1 cellular context compared by ENCODE assay signal in the genomic region with DNA sequence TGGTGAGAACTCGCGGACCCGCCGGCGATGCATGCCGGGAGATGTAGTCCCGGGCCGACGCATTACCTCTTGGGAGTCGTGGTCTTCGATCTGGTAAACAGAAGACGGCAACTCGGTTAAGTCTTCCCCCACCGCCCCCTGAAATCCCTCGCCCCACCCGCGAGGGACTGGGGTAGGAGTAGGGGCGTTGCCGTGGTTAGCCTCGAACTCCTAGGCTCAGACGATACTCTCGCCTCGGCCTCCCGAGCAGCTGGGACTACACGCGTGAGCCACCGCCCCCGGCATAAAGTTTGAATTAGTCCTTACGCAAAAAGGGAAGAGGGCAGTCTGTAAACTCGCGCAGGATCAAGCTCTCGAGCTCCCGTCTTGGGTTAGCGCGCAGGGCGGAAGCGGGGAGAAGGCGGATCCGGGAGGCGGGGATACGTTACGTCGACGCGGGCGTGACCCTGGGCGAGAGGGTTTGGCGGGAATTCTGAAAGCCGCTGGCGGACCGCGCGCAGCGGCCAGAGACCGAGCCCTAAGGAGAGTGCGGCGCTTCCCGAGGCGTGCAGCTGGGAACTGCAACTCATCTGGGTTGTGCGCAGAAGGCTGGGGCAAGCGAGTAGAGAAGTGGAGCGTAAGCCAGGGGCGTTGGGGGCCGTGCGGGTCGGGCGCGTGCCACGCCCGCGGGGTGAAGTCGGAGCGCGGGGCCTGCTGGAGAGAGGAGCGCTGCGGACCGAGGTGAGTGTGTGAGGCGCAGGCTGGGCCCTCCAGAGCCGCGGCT.
A peak's percentile ranks its signal among the peaks of the same experiment; 100 is the strongest.
TF ChIP-seq lines count a peak whose summit lies in the region.

A gene (plus strand): TSS at position 469 of the 763 bp plus-strand sequence. CDS start 3,585 bp downstream, outside the sequence.

TF ChIP-seq in HepG2, 621 proteins besides CTCF, POLR2A, EP300 and RAD21 (continued from another document and continues in another):
- TF ChIP-seq, protein P1, sequence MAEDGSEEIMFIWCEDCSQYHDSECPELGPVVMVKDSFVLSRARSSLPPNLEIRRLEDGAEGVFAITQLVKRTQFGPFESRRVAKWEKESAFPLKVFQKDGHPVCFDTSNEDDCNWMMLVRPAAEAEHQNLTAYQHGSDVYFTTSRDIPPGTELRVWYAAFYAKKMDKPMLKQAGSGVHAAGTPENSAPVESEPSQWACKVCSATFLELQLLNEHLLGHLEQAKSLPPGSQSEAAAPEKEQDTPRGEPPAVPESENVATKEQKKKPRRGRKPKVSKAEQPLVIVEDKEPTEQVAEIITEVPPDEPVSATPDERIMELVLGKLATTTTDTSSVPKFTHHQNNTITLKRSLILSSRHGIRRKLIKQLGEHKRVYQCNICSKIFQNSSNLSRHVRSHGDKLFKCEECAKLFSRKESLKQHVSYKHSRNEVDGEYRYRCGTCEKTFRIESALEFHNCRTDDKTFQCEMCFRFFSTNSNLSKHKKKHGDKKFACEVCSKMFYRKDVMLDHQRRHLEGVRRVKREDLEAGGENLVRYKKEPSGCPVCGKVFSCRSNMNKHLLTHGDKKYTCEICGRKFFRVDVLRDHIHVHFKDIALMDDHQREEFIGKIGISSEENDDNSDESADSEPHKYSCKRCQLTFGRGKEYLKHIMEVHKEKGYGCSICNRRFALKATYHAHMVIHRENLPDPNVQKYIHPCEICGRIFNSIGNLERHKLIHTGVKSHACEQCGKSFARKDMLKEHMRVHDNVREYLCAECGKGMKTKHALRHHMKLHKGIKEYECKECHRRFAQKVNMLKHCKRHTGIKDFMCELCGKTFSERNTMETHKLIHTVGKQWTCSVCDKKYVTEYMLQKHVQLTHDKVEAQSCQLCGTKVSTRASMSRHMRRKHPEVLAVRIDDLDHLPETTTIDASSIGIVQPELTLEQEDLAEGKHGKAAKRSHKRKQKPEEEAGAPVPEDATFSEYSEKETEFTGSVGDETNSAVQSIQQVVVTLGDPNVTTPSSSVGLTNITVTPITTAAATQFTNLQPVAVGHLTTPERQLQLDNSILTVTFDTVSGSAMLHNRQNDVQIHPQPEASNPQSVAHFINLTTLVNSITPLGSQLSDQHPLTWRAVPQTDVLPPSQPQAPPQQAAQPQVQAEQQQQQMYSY (CRISPR knock-in tag; IDR thresholded peaks at IDR 0.05), result peak; percentile 53; the same call in 1 of the 2 replicates
- TF ChIP-seq ZNF678 (CRISPR knock-in tag; IDR thresholded peaks at IDR 0.05), result no peak
- peak; percentile 69; the same call in 1 of the 2 replicates for TF ChIP-seq DNMT1 (CRISPR knock-in tag; IDR thresholded peaks at IDR 0.05)
- peak; percentile 47 for TF ChIP-seq ZNF761 (CRISPR knock-in tag; conservative IDR thresholded peaks at IDR 0.05)
- TF ChIP-seq, protein P2, sequence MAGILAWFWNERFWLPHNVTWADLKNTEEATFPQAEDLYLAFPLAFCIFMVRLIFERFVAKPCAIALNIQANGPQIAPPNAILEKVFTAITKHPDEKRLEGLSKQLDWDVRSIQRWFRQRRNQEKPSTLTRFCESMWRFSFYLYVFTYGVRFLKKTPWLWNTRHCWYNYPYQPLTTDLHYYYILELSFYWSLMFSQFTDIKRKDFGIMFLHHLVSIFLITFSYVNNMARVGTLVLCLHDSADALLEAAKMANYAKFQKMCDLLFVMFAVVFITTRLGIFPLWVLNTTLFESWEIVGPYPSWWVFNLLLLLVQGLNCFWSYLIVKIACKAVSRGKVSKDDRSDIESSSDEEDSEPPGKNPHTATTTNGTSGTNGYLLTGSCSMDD (CRISPR knock-in tag; IDR thresholded peaks at IDR 0.05), result no peak
- peak; percentile 84 for TF ChIP-seq YEATS2 (CRISPR knock-in tag; IDR thresholded peaks at IDR 0.05; ENCODE audit: borderline replicate concordance)
- peak; percentile 79 for TF ChIP-seq MYC (CRISPR knock-in tag; IDR thresholded peaks at IDR 0.05; ENCODE audit: borderline replicate concordance)
- TF ChIP-seq SMYD3 (CRISPR knock-in tag; IDR thresholded peaks at IDR 0.05), result peak; percentile 64; the same call in 1 of the 2 replicates
- TF ChIP-seq, protein P3, sequence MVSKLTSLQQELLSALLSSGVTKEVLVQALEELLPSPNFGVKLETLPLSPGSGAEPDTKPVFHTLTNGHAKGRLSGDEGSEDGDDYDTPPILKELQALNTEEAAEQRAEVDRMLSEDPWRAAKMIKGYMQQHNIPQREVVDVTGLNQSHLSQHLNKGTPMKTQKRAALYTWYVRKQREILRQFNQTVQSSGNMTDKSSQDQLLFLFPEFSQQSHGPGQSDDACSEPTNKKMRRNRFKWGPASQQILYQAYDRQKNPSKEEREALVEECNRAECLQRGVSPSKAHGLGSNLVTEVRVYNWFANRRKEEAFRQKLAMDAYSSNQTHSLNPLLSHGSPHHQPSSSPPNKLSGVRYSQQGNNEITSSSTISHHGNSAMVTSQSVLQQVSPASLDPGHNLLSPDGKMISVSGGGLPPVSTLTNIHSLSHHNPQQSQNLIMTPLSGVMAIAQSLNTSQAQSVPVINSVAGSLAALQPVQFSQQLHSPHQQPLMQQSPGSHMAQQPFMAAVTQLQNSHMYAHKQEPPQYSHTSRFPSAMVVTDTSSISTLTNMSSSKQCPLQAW (CRISPR knock-in tag; IDR thresholded peaks at IDR 0.05), result peak; percentile 82
- no peak for TF ChIP-seq SOX6 (IDR thresholded peaks at IDR 0.05)
- TF ChIP-seq SOX6 (CRISPR knock-in tag; IDR thresholded peaks at IDR 0.05), result peak; percentile 48; the same call in 1 of the 2 replicates
- TF ChIP-seq TMF1 (CRISPR knock-in tag; IDR thresholded peaks at IDR 0.05; ENCODE audit: low read depth), result peak; percentile 63; the same call in 1 of the 2 replicates
- peak; percentile 19 for TF ChIP-seq ZNF263 (CRISPR knock-in tag; IDR thresholded peaks at IDR 0.05)
- TF ChIP-seq DR1 (CRISPR knock-in tag; IDR thresholded peaks at IDR 0.05), result peak; percentile 23; the same call in 1 of the 2 replicates
- TF ChIP-seq KAT8 (CRISPR knock-in tag; IDR thresholded peaks at IDR 0.05), result peak; percentile 80
- TF ChIP-seq, protein P4, sequence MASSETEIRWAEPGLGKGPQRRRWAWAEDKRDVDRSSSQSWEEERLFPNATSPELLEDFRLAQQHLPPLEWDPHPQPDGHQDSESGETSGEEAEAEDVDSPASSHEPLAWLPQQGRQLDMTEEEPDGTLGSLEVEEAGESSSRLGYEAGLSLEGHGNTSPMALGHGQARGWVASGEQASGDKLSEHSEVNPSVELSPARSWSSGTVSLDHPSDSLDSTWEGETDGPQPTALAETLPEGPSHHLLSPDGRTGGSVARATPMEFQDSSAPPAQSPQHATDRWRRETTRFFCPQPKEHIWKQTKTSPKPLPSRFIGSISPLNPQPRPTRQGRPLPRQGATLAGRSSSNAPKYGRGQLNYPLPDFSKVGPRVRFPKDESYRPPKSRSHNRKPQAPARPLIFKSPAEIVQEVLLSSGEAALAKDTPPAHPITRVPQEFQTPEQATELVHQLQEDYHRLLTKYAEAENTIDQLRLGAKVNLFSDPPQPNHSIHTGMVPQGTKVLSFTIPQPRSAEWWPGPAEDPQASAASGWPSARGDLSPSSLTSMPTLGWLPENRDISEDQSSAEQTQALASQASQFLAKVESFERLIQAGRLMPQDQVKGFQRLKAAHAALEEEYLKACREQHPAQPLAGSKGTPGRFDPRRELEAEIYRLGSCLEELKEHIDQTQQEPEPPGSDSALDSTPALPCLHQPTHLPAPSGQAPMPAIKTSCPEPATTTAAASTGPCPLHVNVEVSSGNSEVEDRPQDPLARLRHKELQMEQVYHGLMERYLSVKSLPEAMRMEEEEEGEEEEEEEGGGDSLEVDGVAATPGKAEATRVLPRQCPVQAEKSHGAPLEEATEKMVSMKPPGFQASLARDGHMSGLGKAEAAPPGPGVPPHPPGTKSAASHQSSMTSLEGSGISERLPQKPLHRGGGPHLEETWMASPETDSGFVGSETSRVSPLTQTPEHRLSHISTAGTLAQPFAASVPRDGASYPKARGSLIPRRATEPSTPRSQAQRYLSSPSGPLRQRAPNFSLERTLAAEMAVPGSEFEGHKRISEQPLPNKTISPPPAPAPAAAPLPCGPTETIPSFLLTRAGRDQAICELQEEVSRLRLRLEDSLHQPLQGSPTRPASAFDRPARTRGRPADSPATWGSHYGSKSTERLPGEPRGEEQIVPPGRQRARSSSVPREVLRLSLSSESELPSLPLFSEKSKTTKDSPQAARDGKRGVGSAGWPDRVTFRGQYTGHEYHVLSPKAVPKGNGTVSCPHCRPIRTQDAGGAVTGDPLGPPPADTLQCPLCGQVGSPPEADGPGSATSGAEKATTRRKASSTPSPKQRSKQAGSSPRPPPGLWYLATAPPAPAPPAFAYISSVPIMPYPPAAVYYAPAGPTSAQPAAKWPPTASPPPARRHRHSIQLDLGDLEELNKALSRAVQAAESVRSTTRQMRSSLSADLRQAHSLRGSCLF (CRISPR knock-in tag; IDR thresholded peaks at IDR 0.05; ENCODE audit: borderline replicate concordance), result peak; percentile 42; the same call in 1 of the 2 replicates
- TF ChIP-seq, protein P5, sequence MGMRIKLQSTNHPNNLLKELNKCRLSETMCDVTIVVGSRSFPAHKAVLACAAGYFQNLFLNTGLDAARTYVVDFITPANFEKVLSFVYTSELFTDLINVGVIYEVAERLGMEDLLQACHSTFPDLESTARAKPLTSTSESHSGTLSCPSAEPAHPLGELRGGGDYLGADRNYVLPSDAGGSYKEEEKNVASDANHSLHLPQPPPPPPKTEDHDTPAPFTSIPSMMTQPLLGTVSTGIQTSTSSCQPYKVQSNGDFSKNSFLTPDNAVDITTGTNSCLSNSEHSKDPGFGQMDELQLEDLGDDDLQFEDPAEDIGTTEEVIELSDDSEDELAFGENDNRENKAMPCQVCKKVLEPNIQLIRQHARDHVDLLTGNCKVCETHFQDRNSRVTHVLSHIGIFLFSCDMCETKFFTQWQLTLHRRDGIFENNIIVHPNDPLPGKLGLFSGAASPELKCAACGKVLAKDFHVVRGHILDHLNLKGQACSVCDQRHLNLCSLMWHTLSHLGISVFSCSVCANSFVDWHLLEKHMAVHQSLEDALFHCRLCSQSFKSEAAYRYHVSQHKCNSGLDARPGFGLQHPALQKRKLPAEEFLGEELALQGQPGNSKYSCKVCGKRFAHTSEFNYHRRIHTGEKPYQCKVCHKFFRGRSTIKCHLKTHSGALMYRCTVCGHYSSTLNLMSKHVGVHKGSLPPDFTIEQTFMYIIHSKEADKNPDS (CRISPR knock-in tag; IDR thresholded peaks at IDR 0.05), result 0 out of 2 replicates have a peak, but pooled peaks have one; percentile 20
- no peak for TF ChIP-seq ZKSCAN8 (CRISPR knock-in tag; IDR thresholded peaks at IDR 0.05; ENCODE audit: borderline replicate concordance)
- TF ChIP-seq ZNF746 (CRISPR knock-in tag; IDR thresholded peaks at IDR 0.05), result peak; percentile 47
- TF ChIP-seq KDM3A (CRISPR knock-in tag; IDR thresholded peaks at IDR 0.05; ENCODE audit: low read depth), result no peak
- TF ChIP-seq TCF7 (IDR thresholded peaks at IDR 0.05; ENCODE audit: low read depth), result no peak
- TF ChIP-seq FOXC1 (CRISPR knock-in tag; IDR thresholded peaks at IDR 0.05; ENCODE audit: borderline replicate concordance), result no peak; the same call in 1 of the 2 replicates
- TF ChIP-seq ZNF20 (CRISPR knock-in tag; IDR thresholded peaks at IDR 0.05), result no peak
- peak; percentile 75; the same call in 1 of the 2 replicates for TF ChIP-seq SNAPC2 (CRISPR knock-in tag; IDR thresholded peaks at IDR 0.05)
- TF ChIP-seq RXRA (CRISPR knock-in tag; IDR thresholded peaks at IDR 0.05), result peak; percentile 59
- no peak for TF ChIP-seq MAZ (IDR thresholded peaks at IDR 0.05; ENCODE audit: borderline replicate concordance, low read depth, low read length)
- TF ChIP-seq MAZ (CRISPR knock-in tag; IDR thresholded peaks at IDR 0.05; ENCODE audit: low read depth), result no peak; the same call in 1 of the 2 replicates
- peak; percentile 51; the same call in 1 of the 2 replicates for TF ChIP-seq GATA4 (IDR thresholded peaks at IDR 0.05; ENCODE audit: borderline replicate concordance, low read depth)
- TF ChIP-seq, protein P6, sequence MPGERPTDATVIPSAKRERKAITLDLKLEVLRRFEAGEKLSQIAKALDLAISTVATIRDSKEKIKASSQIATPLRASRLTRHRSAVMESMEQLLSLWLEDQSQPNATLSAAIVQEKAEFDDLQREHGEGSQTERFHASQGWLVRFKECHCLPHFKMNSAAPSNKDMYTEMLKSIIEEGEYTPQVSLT (CRISPR knock-in tag; IDR thresholded peaks at IDR 0.05; ENCODE audit: borderline replicate concordance, low read depth), result no peak
- peak; percentile 56; the same call in 1 of the 2 replicates for TF ChIP-seq ETV6 (CRISPR knock-in tag; conservative IDR thresholded peaks at IDR 0.05)
- TF ChIP-seq TSC22D2 (CRISPR knock-in tag; IDR thresholded peaks at IDR 0.05; ENCODE audit: borderline replicate concordance), result no peak
- TF ChIP-seq U2AF2 (IDR thresholded peaks at IDR 0.05; ENCODE audit: low read depth, low read length), result no peak
- 0 out of 2 replicates have a peak, but pooled peaks have one; percentile 35 for TF ChIP-seq ZNF160 (CRISPR knock-in tag; IDR thresholded peaks at IDR 0.05)
- no peak for TF ChIP-seq EZH2 (conservative IDR thresholded peaks at IDR 0.05; ENCODE audit: low read depth, low read length)
- TF ChIP-seq ZNF510 (CRISPR knock-in tag; IDR thresholded peaks at IDR 0.05; ENCODE audit: low read depth), result 0 out of 2 replicates have a peak, but pooled peaks have one; percentile 64
- TF ChIP-seq, protein P7, sequence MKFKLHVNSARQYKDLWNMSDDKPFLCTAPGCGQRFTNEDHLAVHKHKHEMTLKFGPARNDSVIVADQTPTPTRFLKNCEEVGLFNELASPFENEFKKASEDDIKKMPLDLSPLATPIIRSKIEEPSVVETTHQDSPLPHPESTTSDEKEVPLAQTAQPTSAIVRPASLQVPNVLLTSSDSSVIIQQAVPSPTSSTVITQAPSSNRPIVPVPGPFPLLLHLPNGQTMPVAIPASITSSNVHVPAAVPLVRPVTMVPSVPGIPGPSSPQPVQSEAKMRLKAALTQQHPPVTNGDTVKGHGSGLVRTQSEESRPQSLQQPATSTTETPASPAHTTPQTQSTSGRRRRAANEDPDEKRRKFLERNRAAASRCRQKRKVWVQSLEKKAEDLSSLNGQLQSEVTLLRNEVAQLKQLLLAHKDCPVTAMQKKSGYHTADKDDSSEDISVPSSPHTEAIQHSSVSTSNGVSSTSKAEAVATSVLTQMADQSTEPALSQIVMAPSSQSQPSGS (CRISPR knock-in tag; IDR thresholded peaks at IDR 0.05), result peak; percentile 33; the same call in 1 of the 2 replicates
- TF ChIP-seq ZNF3 (CRISPR knock-in tag; IDR thresholded peaks at IDR 0.05), result no peak
- peak; percentile 100 for TF ChIP-seq HDAC1 (CRISPR knock-in tag; IDR thresholded peaks at IDR 0.05)
- TF ChIP-seq NFATC3 (CRISPR knock-in tag; IDR thresholded peaks at IDR 0.05), result no peak; the same call in 1 of the 2 replicates
- peak; percentile 76 for TF ChIP-seq MED1 (CRISPR knock-in tag; IDR thresholded peaks at IDR 0.05)
- TF ChIP-seq NFYB (CRISPR knock-in tag; IDR thresholded peaks at IDR 0.05), result peak; percentile 20; the same call in 1 of the 2 replicates
- TF ChIP-seq RFXANK (CRISPR knock-in tag; IDR thresholded peaks at IDR 0.05), result peak; percentile 84; the same call in 1 of the 2 replicates
